ENCODE assay signal across 13 cellular contexts in the genomic region with DNA sequence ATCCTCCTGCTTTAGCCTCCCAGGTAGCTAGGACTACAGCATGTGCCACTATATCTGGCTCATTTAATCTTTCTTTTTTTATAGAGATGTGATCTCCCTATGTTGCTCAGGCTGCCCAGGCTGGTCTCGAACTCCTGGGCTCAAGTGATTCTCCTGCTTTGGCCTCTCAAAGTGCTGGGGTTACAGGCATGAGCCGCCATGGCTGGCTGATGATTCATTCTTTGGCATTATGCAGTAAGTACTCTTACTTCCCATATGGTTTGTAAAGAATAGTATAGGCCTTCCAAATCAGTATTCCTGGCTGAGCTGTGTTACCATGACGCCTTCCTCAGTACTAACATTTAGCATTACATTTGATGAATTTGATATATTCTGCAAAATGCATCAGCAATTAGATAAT. TPM values are rescaled to one million over a fixed set of nuclear protein-coding genes. Genes with fewer than 3 reads are reported as not detected.
DNase-seq lines count a peak whose midpoint lies in the region; ATAC-seq and TF ChIP-seq lines count a peak whose summit lies in the region.
"Had no signal": no experiment of that assay in that cellular context is flagged by ENCODE, and none has a peak within 500 bp of the region (broad histone marks: within the 10 kb centered on the region; RNA-seq: fewer than 3 reads in every experiment).

No MANE protein-coding gene starts in this region.

- no peaks in the 10 kb centered on the region for H3K9me3 ChIP-seq in osteoblast (ENCODE audit: low read depth, low read length)
- no peaks in the 10 kb centered on the region for H3K9me3 ChIP-seq in uterus
- H3K9me3 ChIP-seq: neutrophil had no signal

- no peak for ATAC-seq in activated CD8-positive, alpha-beta memory T cell treated with anti-CD3 and anti-CD28 coated beads, Interleukin-2, amount 10 ng/mL, durations not matched to agents 7 days and 5 days
- ATAC-seq in activated naive CD8-positive, alpha-beta T cell treated with anti-CD3 and anti-CD28 coated beads, Interleukin-2, amount 50 U/mL, for 24 hours: no peak

- no peaks in the 10 kb centered on the region for H3K27me3 ChIP-seq in osteoblast (ENCODE audit: insufficient read depth, low read length)
- H3K27me3 ChIP-seq in dorsolateral prefrontal cortex: no peaks in the 10 kb centered on the region
- H3K27me3 ChIP-seq in uterus: no peaks in the 10 kb centered on the region
- H3K27me3 ChIP-seq: neutrophil had no signal

- WGBS in lower leg skin, 2 donors: 71 to 79% methylated on average over 3 of the region's 3 CpGs

- H3K36me3 Mint-ChIP-seq in activated CD8-positive, alpha-beta memory T cell treated with anti-CD3 and anti-CD28 coated beads, Interleukin-2, amount 10 ng/mL, durations not matched to agents 7 days and 5 days: peaks cover 7% of the 10 kb centered on the region
- H3K36me3 Mint-ChIP-seq in activated naive CD8-positive, alpha-beta T cell treated with anti-CD3 and anti-CD28 coated beads, Interleukin-2, amount 50 U/mL, for 24 hours (ENCODE audit: low read depth): no peaks in the 10 kb centered on the region

- no peak overlapping the region for H3K4me2 ChIP-seq in osteoblast (ENCODE audit: insufficient read depth, low read length)

- CTCF ChIA-PET in activated CD8-positive, alpha-beta memory T cell treated with anti-CD3 and anti-CD28 coated beads, Interleukin-2, amount 10 ng/mL, durations not matched to agents 7 days and 5 days (lab: Charles Lee): interaction anchor here (1.3 to 4.6 kb wide), 4 partner anchors 43 to 201 kb away, joined by 3 to 43 read pairs (median 21); partner anchors contain the start of gene FBXO33

- H4K20me1 ChIP-seq in osteoblast (ENCODE audit: insufficient read depth, low read length): no peaks in the 10 kb centered on the region

- H3K27ac ChIP-seq in osteoblast (ENCODE audit: low read depth, low read length) (no peak overlapping the region), dorsolateral prefrontal cortex (no peak overlapping the region), uterus (no peak overlapping the region)
- H3K27ac ChIP-seq: HL-60, neutrophil had no signal

- intact Hi-C loops in dorsolateral prefrontal cortex (cut with DNase I): no loop called here
- intact Hi-C loops in lower leg skin (cut with DNase I; ENCODE audit: low total_unique reads): no loop called here
- intact Hi-C loops in uterus (cut with DNase I; ENCODE audit: low total_unique reads): no loop called here

- TF ChIP-seq CTCF in NB4 (IDR thresholded peaks at IDR 0.05; ENCODE audit: low read depth, low read length) (no peak), osteoblast (IDR thresholded peaks at IDR 0.05; ENCODE audit: extremely low read depth, low read depth, low read length) (no peak), dorsolateral prefrontal cortex (IDR thresholded peaks at IDR 0.05 in 54 of 56, conservative IDR thresholded peaks at IDR 0.05 in 2 of 56; ENCODE audit: low read depth in 1 of 56, partially characterized antibody in 56 of 56) (no peak), lower leg skin (IDR thresholded peaks at IDR 0.05) (no peak), uterus (IDR thresholded peaks at IDR 0.05) (no peak)

- no peak overlapping the region for H3K4me3 Mint-ChIP-seq in activated CD8-positive, alpha-beta memory T cell treated with anti-CD3 and anti-CD28 coated beads, Interleukin-2, amount 10 ng/mL, durations not matched to agents 7 days and 5 days
- no peak overlapping the region for H3K4me3 Mint-ChIP-seq in activated naive CD8-positive, alpha-beta T cell treated with anti-CD3 and anti-CD28 coated beads, Interleukin-2, amount 50 U/mL, for 24 hours

- H3K4me1 ChIP-seq in osteoblast (ENCODE audit: insufficient read depth, low read length): peaks cover 17% of the 10 kb centered on the region
- H3K4me1 ChIP-seq in uterus: no peaks in the 10 kb centered on the region

- no peaks in the 10 kb centered on the region for H3K79me2 ChIP-seq in osteoblast (ENCODE audit: insufficient read depth, low read length)

- H2AFZ ChIP-seq in osteoblast (ENCODE audit: low read length): peak overlapping the region; percentile 20

- H3K36me3 ChIP-seq in osteoblast (ENCODE audit: insufficient read depth, low read length) (no peaks in the 10 kb centered on the region), uterus (no peaks in the 10 kb centered on the region)
- H3K36me3 ChIP-seq: neutrophil had no signal

- DNase-seq in activated CD8-positive, alpha-beta memory T cell treated with anti-CD3 and anti-CD28 coated beads, Interleukin-2, amount 10 ng/mL, durations not matched to agents 7 days and 5 days: no peak
- no peak for DNase-seq in activated CD8-positive, alpha-beta memory T cell treated with anti-CD3 and anti-CD28 coated beads, Interleukin-2, amount 50 U/mL, for 4 hours
- peak; percentile 10 for DNase-seq in NB4 (ENCODE audit: low read depth)
- no peak for DNase-seq in activated naive CD8-positive, alpha-beta T cell treated with anti-CD3 and anti-CD28 coated beads, Interleukin-2, amount 50 U/mL, for 24 hours
- DNase-seq in osteoblast (ENCODE audit: insufficient read length, low spot score, missing footprints): no peak
- no peak for DNase-seq in dorsolateral prefrontal cortex
- DNase-seq in lower leg skin (ENCODE audit: low spot score in 2 of 2): no peak
- no peak for DNase-seq in uterus
- DNase-seq: NCI-H2029 treated with DMSO at 0.1 percent for 48 hours, NCI-H69, Right ventricle myocardium superior had no signal

- no peaks in the 10 kb centered on the region for H3K27me3 Mint-ChIP-seq in activated CD8-positive, alpha-beta memory T cell treated with anti-CD3 and anti-CD28 coated beads, Interleukin-2, amount 10 ng/mL, durations not matched to agents 7 days and 5 days
- no peaks in the 10 kb centered on the region for H3K27me3 Mint-ChIP-seq in activated naive CD8-positive, alpha-beta T cell treated with anti-CD3 and anti-CD28 coated beads, Interleukin-2, amount 50 U/mL, for 24 hours

- no peak overlapping the region for H3K4me3 ChIP-seq in NB4 (ENCODE audit: low read depth, low read length)
- no peak overlapping the region for H3K4me3 ChIP-seq in osteoblast (ENCODE audit: insufficient read depth, low read length)
- H3K4me3 ChIP-seq in dorsolateral prefrontal cortex: no peak overlapping the region
- H3K4me3 ChIP-seq in lower leg skin (ENCODE audit: low read depth, poor library complexity, severe bottlenecking): no peak overlapping the region
- no peak overlapping the region for H3K4me3 ChIP-seq in uterus

- peak overlapping the region; percentile 90 for H3K27ac Mint-ChIP-seq in activated CD8-positive, alpha-beta memory T cell treated with anti-CD3 and anti-CD28 coated beads, Interleukin-2, amount 10 ng/mL, durations not matched to agents 7 days and 5 days
- peak overlapping the region; percentile 77 for H3K27ac Mint-ChIP-seq in activated naive CD8-positive, alpha-beta T cell treated with anti-CD3 and anti-CD28 coated beads, Interleukin-2, amount 50 U/mL, for 24 hours

- H3K4me1 Mint-ChIP-seq in activated CD8-positive, alpha-beta memory T cell treated with anti-CD3 and anti-CD28 coated beads, Interleukin-2, amount 10 ng/mL, durations not matched to agents 7 days and 5 days: peaks cover 56% of the 10 kb centered on the region
- peaks cover 51% of the 10 kb centered on the region for H3K4me1 Mint-ChIP-seq in activated naive CD8-positive, alpha-beta T cell treated with anti-CD3 and anti-CD28 coated beads, Interleukin-2, amount 50 U/mL, for 24 hours

- TF ChIP-seq POLR2A in NB4 (IDR thresholded peaks at IDR 0.05; ENCODE audit: extremely low read depth, insufficient read length) (no peak), lower leg skin (IDR thresholded peaks at IDR 0.05) (no peak), uterus (IDR thresholded peaks at IDR 0.05) (no peak)

- no peaks in the 10 kb centered on the region for H3K9me3 Mint-ChIP-seq in activated CD8-positive, alpha-beta memory T cell treated with anti-CD3 and anti-CD28 coated beads, Interleukin-2, amount 10 ng/mL, durations not matched to agents 7 days and 5 days (ENCODE audit: low read depth)
- H3K9me3 Mint-ChIP-seq in activated naive CD8-positive, alpha-beta T cell treated with anti-CD3 and anti-CD28 coated beads, Interleukin-2, amount 50 U/mL, for 24 hours: no peaks in the 10 kb centered on the region

RNA-seq across cellular contexts. Expression of gene MIA2, which starts 3.3 kb away (rescaled TPM):
- 10 to 100 TPM; 25.6 to 26.9 TPM for total RNA-seq in activated CD8-positive, alpha-beta memory T cell treated with anti-CD3 and anti-CD28 coated beads, Interleukin-2, amount 10 ng/mL, durations not matched to agents 7 days and 5 days
- total RNA-seq in osteoblast (25.0 and 25.3 TPM in 2 replicates), dorsolateral prefrontal cortex (10 to 100 TPM; 15.4 to 31.9 (median 23.5) TPM), lower leg skin (10 to 100 TPM; 14.0 to 19.5 (median 15.8) TPM), uterus (10 to 100 TPM; 15.3 to 38.2 (median 23.9) TPM)

RNA-seq across cellular contexts. Expression of gene PNN, which starts 55.4 kb away (rescaled TPM):
- 100 to 1,000 TPM in 1 of 2 experiments, 10 to 100 TPM in 1; 96.2 to 133 TPM for total RNA-seq in activated CD8-positive, alpha-beta memory T cell treated with anti-CD3 and anti-CD28 coated beads, Interleukin-2, amount 10 ng/mL, durations not matched to agents 7 days and 5 days
- total RNA-seq in osteoblast (11.5 and 13.4 TPM in 2 replicates), dorsolateral prefrontal cortex (10 to 100 TPM; 40.4 to 84.6 (median 55.2) TPM), lower leg skin (10 to 100 TPM; 15.3 to 31.3 (median 25.8) TPM), uterus (10 to 100 TPM; 17.9 to 79.0 (median 39.2) TPM)
